ENCODE assay signal across 15 cellular contexts in genomic region chr13:111209613-111210012, GRCh38.
DNase-seq lines count a peak whose midpoint lies in the region; ATAC-seq, FAIRE-seq and TF ChIP-seq lines count a peak whose summit lies in the region.
"Had no signal": no experiment of that assay in that cellular context is flagged by ENCODE, and none has a peak within 500 bp of the region (broad histone marks: within the 10 kb centered on the region; RNA-seq: fewer than 3 reads in every experiment).

No MANE protein-coding gene starts in this region.

- FAIRE-seq in GM12892 (lab: Jason Lieb, UNC) = no peak

- no peak for ATAC-seq in activated T-cell treated with anti-CD3 and anti-CD28 coated beads, Interleukin-2, amount 50 U/mL, for 4 hours
- ATAC-seq in upper lobe of left lung (ENCODE audit: low FRiP score in 2 of 2) (no peak), GM21825 (IDR thresholded peaks at IDR 0.05; ENCODE audit: unreplicated experiment) (no peak)

- H3K4me3 ChIP-seq in upper lobe of left lung = no peak overlapping the region
- H3K4me3 ChIP-seq: SJCRH30 had no signal

- TF ChIP-seq POLR2A in upper lobe of left lung (IDR thresholded peaks at IDR 0.05) = no peak
- no peak for TF ChIP-seq POLR2A in GM12892 (IDR thresholded peaks at IDR 0.05; ENCODE audit: low read depth, low read length)

- peak overlapping the region in 3 of 4 donors; percentile 19 to 58 (median 47) for H3K27ac ChIP-seq in upper lobe of left lung

- TF ChIP-seq EP300 in upper lobe of left lung (IDR thresholded peaks at IDR 0.05) = no peak

- H3K4me1 Mint-ChIP-seq in activated T-cell treated with anti-CD3 and anti-CD28 coated beads, Interleukin-2, amount 50 U/mL, for 24 hours (ENCODE audit: low read depth) = peaks cover 66% of the 10 kb centered on the region
- peaks cover 57% of the 10 kb centered on the region for H3K4me1 Mint-ChIP-seq in activated T-cell treated with anti-CD3 and anti-CD28 coated beads, Interleukin-2, amount 50 U/mL, for 4 hours (ENCODE audit: low read depth)
- H3K4me1 Mint-ChIP-seq in endothelial cell (ENCODE audit: unreplicated experiment) (peaks cover 85% of the 10 kb centered on the region), nephron (peaks cover 61% of the 10 kb centered on the region)

- WGBS in upper lobe of left lung, 2 donors = 87 to 91% methylated on average over 9 of the region's 9 CpGs

- H3K4me1 ChIP-seq in upper lobe of left lung = peaks cover 19 to 50% (median 37%) of the 10 kb centered on the region in 4 donors

- H3K27ac Mint-ChIP-seq in activated T-cell treated with anti-CD3 and anti-CD28 coated beads, Interleukin-2, amount 50 U/mL, for 24 hours = peak overlapping the region; percentile 45
- H3K27ac Mint-ChIP-seq in endothelial cell (ENCODE audit: unreplicated experiment) (no peak overlapping the region), nephron (peak overlapping the region; percentile 19 to 83 (median 75))

- H3K9me3 ChIP-seq in upper lobe of left lung = no peaks in the 10 kb centered on the region
- H3K9me3 ChIP-seq: right atrium auricular region, SJCRH30 had no signal

- H3K4me3 Mint-ChIP-seq in activated T-cell treated with anti-CD3 and anti-CD28 coated beads, Interleukin-2, amount 50 U/mL, for 24 hours = no peak overlapping the region
- H3K4me3 Mint-ChIP-seq in activated T-cell treated with anti-CD3 and anti-CD28 coated beads, Interleukin-2, amount 50 U/mL, for 4 hours = no peak overlapping the region
- peak overlapping the region; percentile 73 for H3K4me3 Mint-ChIP-seq in endothelial cell (ENCODE audit: unreplicated experiment)
- no peak overlapping the region for H3K4me3 Mint-ChIP-seq in nephron

- TF ChIP-seq CTCF in endothelial cell (IDR thresholded peaks at IDR 0.05; ENCODE audit: unreplicated experiment) (no peak), nephron (IDR thresholded peaks at IDR 0.05; ENCODE audit: unreplicated experiment in 3 of 3) (no peak), upper lobe of left lung (IDR thresholded peaks at IDR 0.05) (no peak)

- H3K36me3 ChIP-seq in upper lobe of left lung = no peaks in the 10 kb centered on the region
- H3K36me3 ChIP-seq: right atrium auricular region had no signal

- no peak for DNase-seq in activated T-cell treated with anti-CD3 and anti-CD28 coated beads, Interleukin-2, amount 50 U/mL, for 24 hours
- no peak for DNase-seq in activated T-cell treated with anti-CD3 and anti-CD28 coated beads, Interleukin-2, amount 50 U/mL, for 4 hours
- no peak for DNase-seq in endothelial cell (ENCODE audit: low spot score)
- no peak for DNase-seq in upper lobe of left lung
- no peak for DNase-seq in GM12892 (ENCODE audit: insufficient read length)
- DNase-seq in NCI-H510A treated with DMSO at 0.1 percent for 48 hours (lab: John Stamatoyannopoulos, UW) = no peak
- DNase-seq: 8988T; activated naive CD4-positive, alpha-beta T cell treated with Interleukin-2 at 50 U/mL for 16 hours; Calu3; cerebellar nuclear complex; SJCRH30; stimulated activated naive CD4-positive, alpha-beta T cell treated with Interleukin-2 at 50 U/mL for 16 hours had no signal

- H3K27me3 Mint-ChIP-seq in activated T-cell treated with anti-CD3 and anti-CD28 coated beads, Interleukin-2, amount 50 U/mL, for 24 hours = no peaks in the 10 kb centered on the region
- no peaks in the 10 kb centered on the region for H3K27me3 Mint-ChIP-seq in activated T-cell treated with anti-CD3 and anti-CD28 coated beads, Interleukin-2, amount 50 U/mL, for 4 hours (ENCODE audit: low read depth)
- peaks cover 9% of the 10 kb centered on the region for H3K27me3 Mint-ChIP-seq in endothelial cell (ENCODE audit: unreplicated experiment)
- no peaks in the 10 kb centered on the region for H3K27me3 Mint-ChIP-seq in nephron (ENCODE audit: low read depth)

- no peaks in the 10 kb centered on the region for H3K27me3 ChIP-seq in upper lobe of left lung
- H3K27me3 ChIP-seq: right atrium auricular region, SJCRH30 had no signal

- peaks cover 68% of the 10 kb centered on the region for H3K36me3 Mint-ChIP-seq in activated T-cell treated with anti-CD3 and anti-CD28 coated beads, Interleukin-2, amount 50 U/mL, for 24 hours (ENCODE audit: low read depth)
- peaks cover 13% of the 10 kb centered on the region for H3K36me3 Mint-ChIP-seq in activated T-cell treated with anti-CD3 and anti-CD28 coated beads, Interleukin-2, amount 50 U/mL, for 4 hours (ENCODE audit: insufficient read depth)
- H3K36me3 Mint-ChIP-seq in endothelial cell (ENCODE audit: low read depth, unreplicated experiment) (peaks cover 64% of the 10 kb centered on the region), nephron (ENCODE audit: low read depth) (peaks cover 8% of the 10 kb centered on the region)

- no peaks in the 10 kb centered on the region for H3K9me3 Mint-ChIP-seq in activated T-cell treated with anti-CD3 and anti-CD28 coated beads, Interleukin-2, amount 50 U/mL, for 24 hours
- no peaks in the 10 kb centered on the region for H3K9me3 Mint-ChIP-seq in activated T-cell treated with anti-CD3 and anti-CD28 coated beads, Interleukin-2, amount 50 U/mL, for 4 hours
- H3K9me3 Mint-ChIP-seq in endothelial cell (ENCODE audit: unreplicated experiment) (no peaks in the 10 kb centered on the region), nephron (no peaks in the 10 kb centered on the region)
